Comparison of ENCODE assay signal across 1 cellular context in the genomic region with DNA sequence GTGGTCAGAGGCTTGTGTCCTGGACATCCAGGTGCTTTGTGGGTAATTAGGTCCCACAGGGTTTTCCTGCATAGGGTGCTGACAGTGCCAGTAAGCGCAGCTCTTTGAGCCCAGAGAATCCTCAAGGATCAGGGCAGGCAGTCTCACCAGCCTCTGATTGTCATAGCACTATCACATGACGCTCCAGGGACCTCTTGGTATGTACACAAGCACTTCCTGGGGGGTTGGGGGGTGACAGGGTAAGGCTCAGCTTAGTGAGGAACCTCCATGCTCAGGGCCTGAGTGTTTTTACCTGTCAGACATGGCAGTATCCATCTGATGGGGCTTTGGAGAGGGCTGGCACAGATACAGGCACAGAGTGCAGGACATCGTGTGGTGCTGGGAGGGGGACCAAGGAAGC.
A peak's percentile ranks its signal among the peaks of the same experiment; 100 is the strongest.
TF ChIP-seq lines count a peak whose summit lies in the region.

No MANE protein-coding gene starts in this region.

TF ChIP-seq in IMR-90, 13 proteins besides CTCF, POLR2A, EP300 and RAD21:
- TF ChIP-seq, protein P1, sequence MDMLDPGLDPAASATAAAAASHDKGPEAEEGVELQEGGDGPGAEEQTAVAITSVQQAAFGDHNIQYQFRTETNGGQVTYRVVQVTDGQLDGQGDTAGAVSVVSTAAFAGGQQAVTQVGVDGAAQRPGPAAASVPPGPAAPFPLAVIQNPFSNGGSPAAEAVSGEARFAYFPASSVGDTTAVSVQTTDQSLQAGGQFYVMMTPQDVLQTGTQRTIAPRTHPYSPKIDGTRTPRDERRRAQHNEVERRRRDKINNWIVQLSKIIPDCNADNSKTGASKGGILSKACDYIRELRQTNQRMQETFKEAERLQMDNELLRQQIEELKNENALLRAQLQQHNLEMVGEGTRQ (IDR thresholded peaks at IDR 0.05; ENCODE audit: low read depth, low read length) = peak; percentile 80
- TF ChIP-seq FOS (IDR thresholded peaks at IDR 0.05; ENCODE audit: low read depth, low read length) (no peak), MAFK (IDR thresholded peaks at IDR 0.05; ENCODE audit: low read depth, low read length) (no peak), CHD1 (IDR thresholded peaks at IDR 0.05; ENCODE audit: low read depth, low read length) (no peak)
